8 cellular contexts compared by ENCODE assay signal in the genomic region with DNA sequence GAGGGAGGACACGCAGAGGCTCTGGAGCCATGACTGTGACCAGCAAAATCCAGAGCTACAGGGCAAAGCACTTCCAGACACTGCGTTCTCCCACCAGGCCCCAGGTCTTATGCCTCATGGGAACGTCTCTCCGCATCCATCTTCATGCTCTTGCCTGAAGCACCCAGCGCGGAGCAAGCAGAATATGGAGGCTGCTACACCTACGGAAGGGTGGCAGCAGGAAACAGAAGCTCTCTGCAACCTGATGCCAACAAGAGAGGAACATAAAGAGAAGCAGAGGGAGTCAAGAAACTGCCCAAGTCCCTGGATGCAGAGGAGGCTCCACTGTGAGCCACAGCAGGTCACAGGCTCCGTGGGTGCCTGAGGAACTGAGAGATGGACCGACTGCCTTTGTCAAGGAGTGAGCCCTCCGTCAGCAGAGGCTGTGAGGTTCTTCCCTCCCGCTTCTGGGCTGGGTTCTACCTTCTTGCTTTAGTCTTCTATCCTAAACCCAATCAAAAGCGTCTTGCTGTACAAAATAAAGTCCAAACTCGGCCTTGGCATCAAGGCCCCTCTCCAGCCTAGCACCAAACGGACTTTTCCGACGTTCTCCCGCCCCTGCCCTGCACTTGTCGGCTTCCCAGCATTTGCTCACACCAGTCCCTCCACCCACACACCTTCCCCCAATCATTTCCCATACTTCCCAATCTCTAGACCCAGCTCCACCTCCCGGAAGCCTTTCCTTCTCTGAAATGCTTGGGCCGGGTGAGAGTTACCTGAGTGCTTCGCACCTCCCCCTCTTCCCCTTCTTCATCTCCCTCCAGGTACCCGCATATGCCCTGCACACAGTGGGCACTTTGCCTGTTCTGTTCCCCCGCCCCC. TPM values are rescaled to one million over a fixed set of nuclear protein-coding genes. Genes with fewer than 3 reads are reported as not detected.
DNase-seq lines count a peak whose midpoint lies in the region; ATAC-seq, FAIRE-seq and TF ChIP-seq lines count a peak whose summit lies in the region.

No MANE protein-coding gene starts in this region.

- CTCF ChIA-PET in AG04450 (lab: Charles Lee) = interaction anchor here (1.3 kb wide), 1 partner anchor 110 kb away, joined by 3 read pairs; no protein-coding TSS in a partner anchor

- peaks cover 34% of the 10 kb centered on the region for H3K4me1 Mint-ChIP-seq in central memory CD8-positive, alpha-beta T cell
- peaks cover 42% of the 10 kb centered on the region for H3K4me1 Mint-ChIP-seq in type B pancreatic cell (ENCODE audit: unreplicated experiment)

- peaks cover 26% of the 10 kb centered on the region for H3K27me3 Mint-ChIP-seq in central memory CD8-positive, alpha-beta T cell
- H3K27me3 Mint-ChIP-seq in type B pancreatic cell = no peaks in the 10 kb centered on the region

- H3K27ac ChIP-seq in AG04450 (ENCODE audit: low read depth, low read length) = no peak overlapping the region
- H3K27ac ChIP-seq in lower lobe of right lung = peak overlapping the region; percentile 79

- POLR2A ChIA-PET in AG04450 (lab: Yijun Ruan, JAX) = interaction anchor here (0.9 to 2.1 kb wide), 4 partner anchors 14 to 59 kb away, joined by 3 to 15 read pairs (median 6); no protein-coding TSS in a partner anchor

- DNase-seq in AG04450 (ENCODE audit: low read depth, low spot score) (no peak), GM18507 (ENCODE audit: extremely low spot score, insufficient read length, low read depth) (no peak), NCI-H82 treated with DMSO at 0.1 percent for 48 hours (lab: John Stamatoyannopoulos, UW; ENCODE audit: unreplicated experiment) (peak; percentile 36), lower lobe of right lung (peak; percentile 67), type B pancreatic cell (ENCODE audit: extremely low spot score, unreplicated experiment) (no peak)
- DNase-seq in central memory CD8-positive, alpha-beta T cell (ENCODE audit: low spot score in 2 of 2) = no peak

- H3K27ac Mint-ChIP-seq in central memory CD8-positive, alpha-beta T cell (ENCODE audit: low read depth) = peak overlapping the region; percentile 54
- peak overlapping the region; percentile 83 for H3K27ac Mint-ChIP-seq in type B pancreatic cell

- H3K4me3 ChIP-seq in AG04450 (ENCODE audit: low read depth, low read length) (peak overlapping the region; percentile 90), lower lobe of right lung (peak overlapping the region; percentile 86)

- H3K9me3 ChIP-seq in AG04450 (ENCODE audit: control insufficient read depth, insufficient read depth, low read length) = no peaks in the 10 kb centered on the region; the same call in 1 of the 2 replicates
- H3K9me3 ChIP-seq in lower lobe of right lung = no peaks in the 10 kb centered on the region

- H3K27me3 ChIP-seq in AG04450 (ENCODE audit: control insufficient read depth, insufficient read depth, low read length) (peaks cover 4% of the 10 kb centered on the region), lower lobe of right lung (ENCODE audit: low read depth) (peaks cover 8% of the 10 kb centered on the region)

- peaks cover 2% of the 10 kb centered on the region for H3K36me3 Mint-ChIP-seq in central memory CD8-positive, alpha-beta T cell (ENCODE audit: insufficient read depth)
- peaks cover 20% of the 10 kb centered on the region for H3K36me3 Mint-ChIP-seq in type B pancreatic cell

- H3K4me3 Mint-ChIP-seq in central memory CD8-positive, alpha-beta T cell = peak overlapping the region; percentile 93
- H3K4me3 Mint-ChIP-seq in type B pancreatic cell = peak overlapping the region; percentile 98

- intact Hi-C loops in lower lobe of right lung (cut with DNase I) = no loop called here

- no peak for ATAC-seq in central memory CD8-positive, alpha-beta T cell (replicated peaks; ENCODE audit: extremely low read depth, poor library complexity, severe bottlenecking)
- ATAC-seq in lower lobe of right lung (peak; percentile 74 to 78), GM21528 (IDR thresholded peaks at IDR 0.05; ENCODE audit: low FRiP score, unreplicated experiment) (no peak), GM18511 (IDR thresholded peaks at IDR 0.05; ENCODE audit: unreplicated experiment) (no peak)

- peaks cover 11% of the 10 kb centered on the region for H3K36me3 ChIP-seq in lower lobe of right lung

- TF ChIP-seq CTCF in AG04450 (IDR thresholded peaks at IDR 0.05; ENCODE audit: low read depth, low read length) (no peak), lower lobe of right lung (IDR thresholded peaks at IDR 0.05) (no peak), type B pancreatic cell (conservative IDR thresholded peaks at IDR 0.05) (no peak)

- peaks cover 18% of the 10 kb centered on the region for H3K4me1 ChIP-seq in lower lobe of right lung

- no peaks in the 10 kb centered on the region for H3K9me3 Mint-ChIP-seq in central memory CD8-positive, alpha-beta T cell
- H3K9me3 Mint-ChIP-seq in type B pancreatic cell = no peaks in the 10 kb centered on the region

- FAIRE-seq in GM18507 (lab: Jason Lieb, UNC) = peak; percentile 21

RNA-seq across cellular contexts. Expression of gene DHCR24, which starts 0.9 kb away (rescaled TPM):
- 60.5 and 89.0 TPM in 2 replicates for polyA plus RNA-seq in AG04450 (2011; rRNA removed)
- 178 and 224 TPM in 2 replicates for polyA minus RNA-seq in AG04450 (2011; rRNA and poly(A)+ RNA removed)
- total RNA-seq in lower lobe of right lung = 674 TPM
- 119 and 149 TPM in 2 replicates for total RNA-seq in type B pancreatic cell (ENCODE audit: low replicate concordance)

Comparison
In these comparisons a context has a peak if more than half of its experiments do, and no peak if none do; other contexts are left out.
1. DNase-seq: peak in NCI-H82 treated with DMSO at 0.1 percent for 48 hours (single experiment) and lower lobe of right lung (single experiment); none in AG04450 (single experiment), GM18507 (single experiment), central memory CD8-positive, alpha-beta T cell (0 of 2) and type B pancreatic cell (single experiment).
2. ATAC-seq: peak in lower lobe of right lung (2 of 2); none in central memory CD8-positive, alpha-beta T cell (single experiment), GM21528 (single experiment) and GM18511 (single experiment).